Comparison of ENCODE assay signal across 9 cellular contexts in genomic region chrX:108584617-108585211, GRCh38.
DNase-seq lines count a peak whose midpoint lies in the region; ATAC-seq and TF ChIP-seq lines count a peak whose summit lies in the region.
"Had no signal": no experiment of that assay in that cellular context is flagged by ENCODE, and none has a peak within 500 bp of the region (broad histone marks: within the 10 kb centered on the region; RNA-seq: fewer than 3 reads in every experiment).

No MANE protein-coding gene starts in this region.

- DNase-seq in DND-41 (no peak), astrocyte of the cerebellum (ENCODE audit: low read depth) (no peak), right lobe of liver (no peak), right cardiac atrium (no peak), SKM-1 treated with dmso at 0.1 percent for 144 hours (lab: John Stamatoyannopoulos, UW; ENCODE audit: unreplicated experiment) (no peak)
- no peak for DNase-seq in activated T-helper 2 cell treated with anti-CD3 and anti-CD28 coated beads, Interferon-gamma antibody, Interleukin-2, Interleukin-4, amounts not matched to agents 10 μg/mL and 5 μg/mL and 100 μg/mL, durations not matched to agents 14 hours and 24 hours and 36 hours (ENCODE audit: low spot score)
- DNase-seq: MG63 had no signal

- no peak overlapping the region for H2AFZ ChIP-seq in DND-41 (ENCODE audit: low read depth, low read length)

- no peak overlapping the region for H3K27ac Mint-ChIP-seq in activated T-helper 2 cell treated with anti-CD3 and anti-CD28 coated beads, Interferon-gamma antibody, Interleukin-2, Interleukin-4, amounts not matched to agents 10 μg/mL and 5 μg/mL and 100 μg/mL, durations not matched to agents 14 hours and 24 hours and 36 hours

- H3K4me1 Mint-ChIP-seq in activated T-helper 2 cell treated with anti-CD3 and anti-CD28 coated beads, Interferon-gamma antibody, Interleukin-2, Interleukin-4, amounts not matched to agents 10 μg/mL and 5 μg/mL and 100 μg/mL, durations not matched to agents 14 hours and 24 hours and 36 hours (ENCODE audit: low read depth), result no peaks in the 10 kb centered on the region

- H3K9me3 ChIP-seq in DND-41 (ENCODE audit: insufficient read depth, low read length, severe bottlenecking) (no peaks in the 10 kb centered on the region), right lobe of liver (no peaks in the 10 kb centered on the region), right cardiac atrium (ENCODE audit: control insufficient read depth, low read length) (no peaks in the 10 kb centered on the region)
- H3K9me3 ChIP-seq: MG63 had no signal

- no peak overlapping the region for H3K9ac ChIP-seq in DND-41 (ENCODE audit: low read depth, low read length)

- no peaks in the 10 kb centered on the region for H3K36me3 ChIP-seq in DND-41 (ENCODE audit: insufficient read depth, low read length)
- H3K36me3 ChIP-seq in right lobe of liver, result no peaks in the 10 kb centered on the region
- H3K36me3 ChIP-seq: MG63 had no signal

- no peak for TF ChIP-seq POLR2A in right lobe of liver (IDR thresholded peaks at IDR 0.05)

- H3K36me3 Mint-ChIP-seq in activated T-helper 2 cell treated with anti-CD3 and anti-CD28 coated beads, Interferon-gamma antibody, Interleukin-2, Interleukin-4, amounts not matched to agents 10 μg/mL and 5 μg/mL and 100 μg/mL, durations not matched to agents 14 hours and 24 hours and 36 hours (ENCODE audit: low read depth), result no peaks in the 10 kb centered on the region

- H3K4me3 ChIP-seq in DND-41 (ENCODE audit: low read depth in 1 of 2, low read length in 2 of 2) (no peak overlapping the region), astrocyte of the cerebellum (ENCODE audit: low read depth, low read length) (no peak overlapping the region), right lobe of liver (no peak overlapping the region), right cardiac atrium (ENCODE audit: low read length) (no peak overlapping the region)
- H3K4me3 ChIP-seq: MG63 had no signal

- in situ Hi-C loops in astrocyte of the cerebellum (cut with HindIII; ENCODE audit: low sequenced_read_pairs), result no loop called here

- no peak overlapping the region for H3K4me3 Mint-ChIP-seq in activated T-helper 2 cell treated with anti-CD3 and anti-CD28 coated beads, Interferon-gamma antibody, Interleukin-2, Interleukin-4, amounts not matched to agents 10 μg/mL and 5 μg/mL and 100 μg/mL, durations not matched to agents 14 hours and 24 hours and 36 hours (ENCODE audit: low read depth)

- H3K27ac ChIP-seq in DND-41 (ENCODE audit: low read length), result no peak overlapping the region
- H3K27ac ChIP-seq in right lobe of liver, result no peak overlapping the region
- H3K27ac ChIP-seq in right cardiac atrium (ENCODE audit: low read length), result no peak overlapping the region

- H3K4me1 ChIP-seq in DND-41 (ENCODE audit: insufficient read depth, low read length) (no peaks in the 10 kb centered on the region), right lobe of liver (no peaks in the 10 kb centered on the region), right cardiac atrium (ENCODE audit: control insufficient read depth, insufficient read depth, low read length) (no peaks in the 10 kb centered on the region)

- intact Hi-C loops in right lobe of liver (cut with DNase I) (no loop called here), right cardiac atrium (cut with DNase I) (no loop called here)
- intact Hi-C loops in activated T-helper 2 cell treated with anti-CD3 and anti-CD28 coated beads, Interferon-gamma antibody, Interleukin-2, Interleukin-4, amounts not matched to agents 10 μg/mL and 5 μg/mL and 100 μg/mL, durations not matched to agents 14 hours and 24 hours and 36 hours (cut with micrococcal nuclease), result no loop called here

- ATAC-seq in DND-41 (ENCODE audit: insufficient read depth, low read depth), result no peak
- ATAC-seq in HG03342 (IDR thresholded peaks at IDR 0.05; ENCODE audit: unreplicated experiment), result peak; percentile 66
- no peak for ATAC-seq in right lobe of liver
- ATAC-seq in right cardiac atrium, result no peak
- no peak for ATAC-seq in GM18511 (IDR thresholded peaks at IDR 0.05; ENCODE audit: unreplicated experiment)

- H3K27me3 Mint-ChIP-seq in activated T-helper 2 cell treated with anti-CD3 and anti-CD28 coated beads, Interferon-gamma antibody, Interleukin-2, Interleukin-4, amounts not matched to agents 10 μg/mL and 5 μg/mL and 100 μg/mL, durations not matched to agents 14 hours and 24 hours and 36 hours (ENCODE audit: low read depth), result no peaks in the 10 kb centered on the region

- no peaks in the 10 kb centered on the region for H4K20me1 ChIP-seq in DND-41 (ENCODE audit: insufficient read depth, low read length)

- peak; percentile 25 for TF ChIP-seq CTCF in DND-41 (IDR thresholded peaks at IDR 0.05; ENCODE audit: borderline replicate concordance, extremely low read depth, low read length, poor library complexity, severe bottlenecking)
- peak; percentile 26 for TF ChIP-seq CTCF in astrocyte of the cerebellum (IDR thresholded peaks at IDR 0.05; ENCODE audit: low read depth, low read length, missing control alignments)
- peak; percentile 12 to 40 (median 35) for TF ChIP-seq CTCF in right lobe of liver (IDR thresholded peaks at IDR 0.05)

- H3K79me2 ChIP-seq in DND-41 (ENCODE audit: insufficient read depth, low read length), result no peaks in the 10 kb centered on the region

- H3K4me2 ChIP-seq in DND-41 (ENCODE audit: insufficient read depth, low read length), result no peak overlapping the region

- 74% methylated on average over 2 of the region's 2 CpGs for WGBS in right lobe of liver (ENCODE audit: insufficient coverage, low coverage, low lambda C conversion rate, missing lambda C conversion rate)
- 94% methylated on average over 2 of the region's 2 CpGs for WGBS in right cardiac atrium

- no peaks in the 10 kb centered on the region for H3K9me3 Mint-ChIP-seq in activated T-helper 2 cell treated with anti-CD3 and anti-CD28 coated beads, Interferon-gamma antibody, Interleukin-2, Interleukin-4, amounts not matched to agents 10 μg/mL and 5 μg/mL and 100 μg/mL, durations not matched to agents 14 hours and 24 hours and 36 hours

- no peaks in the 10 kb centered on the region for H3K27me3 ChIP-seq in DND-41 (ENCODE audit: insufficient read depth, low read length, poor library complexity)
- peaks cover 0 to 11% of the 10 kb centered on the region in 2 donors for H3K27me3 ChIP-seq in right lobe of liver
- H3K27me3 ChIP-seq in right cardiac atrium (ENCODE audit: control insufficient read depth, insufficient read depth), result no peaks in the 10 kb centered on the region
- H3K27me3 ChIP-seq: MG63 had no signal
